Comparison of ENCODE assay signal across 1 cellular context in the genomic region with DNA sequence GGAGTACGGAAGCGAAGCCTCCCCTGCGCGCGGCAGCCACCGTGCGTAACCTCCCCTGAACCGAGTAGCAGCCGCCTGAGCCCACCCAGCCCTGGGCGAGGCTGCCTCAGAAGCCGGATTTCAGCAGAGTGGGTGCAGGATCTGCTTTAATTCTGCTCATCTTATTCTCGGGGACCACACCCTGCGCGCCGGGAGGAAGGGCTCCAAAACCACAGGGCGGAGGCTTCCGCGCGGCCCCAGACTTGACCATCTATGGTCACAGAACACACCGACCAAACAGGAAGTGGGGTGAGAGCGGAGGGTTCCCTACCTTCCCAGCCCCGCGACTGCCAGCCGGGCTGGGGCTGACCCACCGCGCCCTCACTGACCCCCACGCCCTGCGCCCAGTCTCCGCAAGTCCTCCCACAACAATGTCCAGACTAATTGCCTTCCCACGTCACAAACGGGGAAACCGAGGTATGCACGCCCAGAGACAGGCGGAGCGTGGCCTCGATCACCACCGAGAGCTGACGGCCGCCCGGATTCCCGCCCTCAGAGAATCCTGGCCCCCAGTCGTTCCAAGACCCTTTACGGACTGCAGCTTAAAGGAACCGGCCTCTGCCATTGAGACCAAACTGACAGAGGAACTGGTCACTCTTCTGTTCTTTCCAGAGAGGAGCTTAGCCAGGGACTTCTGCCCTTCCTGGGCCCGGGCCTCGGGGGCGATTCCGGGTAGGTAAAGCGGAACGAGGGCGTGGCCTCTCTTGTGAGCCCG.
TF ChIP-seq lines count a peak whose summit lies in the region.

No MANE protein-coding gene starts in this region.

TF ChIP-seq in HepG2, 621 proteins besides CTCF, POLR2A, EP300 and RAD21 (continued from another document and continues in another):
- TF ChIP-seq, protein P1, sequence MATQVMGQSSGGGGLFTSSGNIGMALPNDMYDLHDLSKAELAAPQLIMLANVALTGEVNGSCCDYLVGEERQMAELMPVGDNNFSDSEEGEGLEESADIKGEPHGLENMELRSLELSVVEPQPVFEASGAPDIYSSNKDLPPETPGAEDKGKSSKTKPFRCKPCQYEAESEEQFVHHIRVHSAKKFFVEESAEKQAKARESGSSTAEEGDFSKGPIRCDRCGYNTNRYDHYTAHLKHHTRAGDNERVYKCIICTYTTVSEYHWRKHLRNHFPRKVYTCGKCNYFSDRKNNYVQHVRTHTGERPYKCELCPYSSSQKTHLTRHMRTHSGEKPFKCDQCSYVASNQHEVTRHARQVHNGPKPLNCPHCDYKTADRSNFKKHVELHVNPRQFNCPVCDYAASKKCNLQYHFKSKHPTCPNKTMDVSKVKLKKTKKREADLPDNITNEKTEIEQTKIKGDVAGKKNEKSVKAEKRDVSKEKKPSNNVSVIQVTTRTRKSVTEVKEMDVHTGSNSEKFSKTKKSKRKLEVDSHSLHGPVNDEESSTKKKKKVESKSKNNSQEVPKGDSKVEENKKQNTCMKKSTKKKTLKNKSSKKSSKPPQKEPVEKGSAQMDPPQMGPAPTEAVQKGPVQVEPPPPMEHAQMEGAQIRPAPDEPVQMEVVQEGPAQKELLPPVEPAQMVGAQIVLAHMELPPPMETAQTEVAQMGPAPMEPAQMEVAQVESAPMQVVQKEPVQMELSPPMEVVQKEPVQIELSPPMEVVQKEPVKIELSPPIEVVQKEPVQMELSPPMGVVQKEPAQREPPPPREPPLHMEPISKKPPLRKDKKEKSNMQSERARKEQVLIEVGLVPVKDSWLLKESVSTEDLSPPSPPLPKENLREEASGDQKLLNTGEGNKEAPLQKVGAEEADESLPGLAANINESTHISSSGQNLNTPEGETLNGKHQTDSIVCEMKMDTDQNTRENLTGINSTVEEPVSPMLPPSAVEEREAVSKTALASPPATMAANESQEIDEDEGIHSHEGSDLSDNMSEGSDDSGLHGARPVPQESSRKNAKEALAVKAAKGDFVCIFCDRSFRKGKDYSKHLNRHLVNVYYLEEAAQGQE (IDR thresholded peaks at IDR 0.05; ENCODE audit: borderline replicate concordance in 1 of 2, low read depth in 1 of 2, low read length in 2 of 2): no peak
- TF ChIP-seq NR3C1 (CRISPR knock-in tag; IDR thresholded peaks at IDR 0.05): no peak
- no peak for TF ChIP-seq ISX (CRISPR knock-in tag; conservative IDR thresholded peaks at IDR 0.05)
- TF ChIP-seq, protein P2, sequence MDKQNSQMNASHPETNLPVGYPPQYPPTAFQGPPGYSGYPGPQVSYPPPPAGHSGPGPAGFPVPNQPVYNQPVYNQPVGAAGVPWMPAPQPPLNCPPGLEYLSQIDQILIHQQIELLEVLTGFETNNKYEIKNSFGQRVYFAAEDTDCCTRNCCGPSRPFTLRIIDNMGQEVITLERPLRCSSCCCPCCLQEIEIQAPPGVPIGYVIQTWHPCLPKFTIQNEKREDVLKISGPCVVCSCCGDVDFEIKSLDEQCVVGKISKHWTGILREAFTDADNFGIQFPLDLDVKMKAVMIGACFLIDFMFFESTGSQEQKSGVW (CRISPR knock-in tag; IDR thresholded peaks at IDR 0.05; ENCODE audit: borderline replicate concordance): no peak
- TF ChIP-seq ZNF816 (CRISPR knock-in tag; IDR thresholded peaks at IDR 0.05; ENCODE audit: borderline replicate concordance): peak; percentile 94
- TF ChIP-seq, protein P3, sequence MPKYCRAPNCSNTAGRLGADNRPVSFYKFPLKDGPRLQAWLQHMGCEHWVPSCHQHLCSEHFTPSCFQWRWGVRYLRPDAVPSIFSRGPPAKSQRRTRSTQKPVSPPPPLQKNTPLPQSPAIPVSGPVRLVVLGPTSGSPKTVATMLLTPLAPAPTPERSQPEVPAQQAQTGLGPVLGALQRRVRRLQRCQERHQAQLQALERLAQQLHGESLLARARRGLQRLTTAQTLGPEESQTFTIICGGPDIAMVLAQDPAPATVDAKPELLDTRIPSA (CRISPR knock-in tag; IDR thresholded peaks at IDR 0.05; ENCODE audit: borderline replicate concordance): no peak
- TF ChIP-seq ZNF737 (CRISPR knock-in tag; IDR thresholded peaks at IDR 0.05; ENCODE audit: borderline replicate concordance): no peak
- no peak for TF ChIP-seq RFX5 (IDR thresholded peaks at IDR 0.05; ENCODE audit: low read depth, low read length)
- TF ChIP-seq, protein P4, sequence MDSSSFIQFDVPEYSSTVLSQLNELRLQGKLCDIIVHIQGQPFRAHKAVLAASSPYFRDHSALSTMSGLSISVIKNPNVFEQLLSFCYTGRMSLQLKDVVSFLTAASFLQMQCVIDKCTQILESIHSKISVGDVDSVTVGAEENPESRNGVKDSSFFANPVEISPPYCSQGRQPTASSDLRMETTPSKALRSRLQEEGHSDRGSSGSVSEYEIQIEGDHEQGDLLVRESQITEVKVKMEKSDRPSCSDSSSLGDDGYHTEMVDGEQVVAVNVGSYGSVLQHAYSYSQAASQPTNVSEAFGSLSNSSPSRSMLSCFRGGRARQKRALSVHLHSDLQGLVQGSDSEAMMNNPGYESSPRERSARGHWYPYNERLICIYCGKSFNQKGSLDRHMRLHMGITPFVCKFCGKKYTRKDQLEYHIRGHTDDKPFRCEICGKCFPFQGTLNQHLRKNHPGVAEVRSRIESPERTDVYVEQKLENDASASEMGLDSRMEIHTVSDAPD (CRISPR knock-in tag; IDR thresholded peaks at IDR 0.05): 0 out of 2 replicates have a peak, but pooled peaks have one; percentile 55
- 0 out of 2 replicates have a peak, but pooled peaks have one; percentile 25 for TF ChIP-seq CREM (IDR thresholded peaks at IDR 0.05)
- no peak for TF ChIP-seq CREM (CRISPR knock-in tag; IDR thresholded peaks at IDR 0.05)
- TF ChIP-seq, protein P5, sequence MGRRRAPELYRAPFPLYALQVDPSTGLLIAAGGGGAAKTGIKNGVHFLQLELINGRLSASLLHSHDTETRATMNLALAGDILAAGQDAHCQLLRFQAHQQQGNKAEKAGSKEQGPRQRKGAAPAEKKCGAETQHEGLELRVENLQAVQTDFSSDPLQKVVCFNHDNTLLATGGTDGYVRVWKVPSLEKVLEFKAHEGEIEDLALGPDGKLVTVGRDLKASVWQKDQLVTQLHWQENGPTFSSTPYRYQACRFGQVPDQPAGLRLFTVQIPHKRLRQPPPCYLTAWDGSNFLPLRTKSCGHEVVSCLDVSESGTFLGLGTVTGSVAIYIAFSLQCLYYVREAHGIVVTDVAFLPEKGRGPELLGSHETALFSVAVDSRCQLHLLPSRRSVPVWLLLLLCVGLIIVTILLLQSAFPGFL (CRISPR knock-in tag; IDR thresholded peaks at IDR 0.05): no peak
- TF ChIP-seq SNRNP70 (IDR thresholded peaks at IDR 0.05; ENCODE audit: low read depth, low read length): no peak
- no peak for TF ChIP-seq GTF2F1 (IDR thresholded peaks at IDR 0.05; ENCODE audit: low read length)
- TF ChIP-seq HNF4A (CRISPR knock-in tag; IDR thresholded peaks at IDR 0.05): no peak
- TF ChIP-seq, protein P6, sequence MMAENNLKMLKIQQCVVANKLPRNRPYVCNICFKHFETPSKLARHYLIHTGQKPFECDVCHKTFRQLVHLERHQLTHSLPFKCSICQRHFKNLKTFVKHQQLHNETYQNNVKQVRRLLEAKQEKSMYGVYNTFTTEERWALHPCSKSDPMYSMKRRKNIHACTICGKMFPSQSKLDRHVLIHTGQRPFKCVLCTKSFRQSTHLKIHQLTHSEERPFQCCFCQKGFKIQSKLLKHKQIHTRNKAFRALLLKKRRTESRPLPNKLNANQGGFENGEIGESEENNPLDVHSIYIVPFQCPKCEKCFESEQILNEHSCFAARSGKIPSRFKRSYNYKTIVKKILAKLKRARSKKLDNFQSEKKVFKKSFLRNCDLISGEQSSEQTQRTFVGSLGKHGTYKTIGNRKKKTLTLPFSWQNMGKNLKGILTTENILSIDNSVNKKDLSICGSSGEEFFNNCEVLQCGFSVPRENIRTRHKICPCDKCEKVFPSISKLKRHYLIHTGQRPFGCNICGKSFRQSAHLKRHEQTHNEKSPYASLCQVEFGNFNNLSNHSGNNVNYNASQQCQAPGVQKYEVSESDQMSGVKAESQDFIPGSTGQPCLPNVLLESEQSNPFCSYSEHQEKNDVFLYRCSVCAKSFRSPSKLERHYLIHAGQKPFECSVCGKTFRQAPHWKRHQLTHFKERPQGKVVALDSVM (CRISPR knock-in tag; IDR thresholded peaks at IDR 0.05): peak; percentile 35; the same call in 1 of the 2 replicates
- peak; percentile 17; the same call in 1 of the 2 replicates for TF ChIP-seq BRD4 (CRISPR knock-in tag; IDR thresholded peaks at IDR 0.05)
- TF ChIP-seq, protein P7, sequence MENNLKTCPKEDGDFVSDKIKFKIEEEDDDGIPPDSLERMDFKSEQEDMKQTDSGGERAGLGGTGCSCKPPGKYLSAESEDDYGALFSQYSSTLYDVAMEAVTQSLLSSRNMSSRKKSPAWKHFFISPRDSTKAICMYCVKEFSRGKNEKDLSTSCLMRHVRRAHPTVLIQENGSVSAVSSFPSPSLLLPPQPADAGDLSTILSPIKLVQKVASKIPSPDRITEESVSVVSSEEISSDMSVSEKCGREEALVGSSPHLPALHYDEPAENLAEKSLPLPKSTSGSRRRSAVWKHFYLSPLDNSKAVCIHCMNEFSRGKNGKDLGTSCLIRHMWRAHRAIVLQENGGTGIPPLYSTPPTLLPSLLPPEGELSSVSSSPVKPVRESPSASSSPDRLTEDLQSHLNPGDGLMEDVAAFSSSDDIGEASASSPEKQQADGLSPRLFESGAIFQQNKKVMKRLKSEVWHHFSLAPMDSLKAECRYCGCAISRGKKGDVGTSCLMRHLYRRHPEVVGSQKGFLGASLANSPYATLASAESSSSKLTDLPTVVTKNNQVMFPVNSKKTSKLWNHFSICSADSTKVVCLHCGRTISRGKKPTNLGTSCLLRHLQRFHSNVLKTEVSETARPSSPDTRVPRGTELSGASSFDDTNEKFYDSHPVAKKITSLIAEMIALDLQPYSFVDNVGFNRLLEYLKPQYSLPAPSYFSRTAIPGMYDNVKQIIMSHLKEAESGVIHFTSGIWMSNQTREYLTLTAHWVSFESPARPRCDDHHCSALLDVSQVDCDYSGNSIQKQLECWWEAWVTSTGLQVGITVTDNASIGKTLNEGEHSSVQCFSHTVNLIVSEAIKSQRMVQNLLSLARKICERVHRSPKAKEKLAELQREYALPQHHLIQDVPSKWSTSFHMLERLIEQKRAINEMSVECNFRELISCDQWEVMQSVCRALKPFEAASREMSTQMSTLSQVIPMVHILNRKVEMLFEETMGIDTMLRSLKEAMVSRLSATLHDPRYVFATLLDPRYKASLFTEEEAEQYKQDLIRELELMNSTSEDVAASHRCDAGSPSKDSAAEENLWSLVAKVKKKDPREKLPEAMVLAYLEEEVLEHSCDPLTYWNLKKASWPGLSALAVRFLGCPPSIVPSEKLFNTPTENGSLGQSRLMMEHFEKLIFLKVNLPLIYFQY (CRISPR knock-in tag; IDR thresholded peaks at IDR 0.05; ENCODE audit: borderline replicate concordance): no peak; the same call in 1 of the 2 replicates
- peak; percentile 9; the same call in 1 of the 2 replicates for TF ChIP-seq RXRB (CRISPR knock-in tag; IDR thresholded peaks at IDR 0.05; ENCODE audit: borderline replicate concordance)
- TF ChIP-seq RAD51 (IDR thresholded peaks at IDR 0.05; ENCODE audit: borderline replicate concordance): no peak
- TF ChIP-seq ZNF773 (CRISPR knock-in tag; IDR thresholded peaks at IDR 0.05; ENCODE audit: borderline replicate concordance): 0 out of 2 replicates have a peak, but pooled peaks have one; percentile 60
- no peak for TF ChIP-seq ZNF10 (CRISPR knock-in tag; IDR thresholded peaks at IDR 0.05; ENCODE audit: borderline replicate concordance, low read depth)
- TF ChIP-seq ZNF879 (CRISPR knock-in tag; IDR thresholded peaks at IDR 0.05): no peak; the same call in 1 of the 2 replicates
- TF ChIP-seq, protein P8, sequence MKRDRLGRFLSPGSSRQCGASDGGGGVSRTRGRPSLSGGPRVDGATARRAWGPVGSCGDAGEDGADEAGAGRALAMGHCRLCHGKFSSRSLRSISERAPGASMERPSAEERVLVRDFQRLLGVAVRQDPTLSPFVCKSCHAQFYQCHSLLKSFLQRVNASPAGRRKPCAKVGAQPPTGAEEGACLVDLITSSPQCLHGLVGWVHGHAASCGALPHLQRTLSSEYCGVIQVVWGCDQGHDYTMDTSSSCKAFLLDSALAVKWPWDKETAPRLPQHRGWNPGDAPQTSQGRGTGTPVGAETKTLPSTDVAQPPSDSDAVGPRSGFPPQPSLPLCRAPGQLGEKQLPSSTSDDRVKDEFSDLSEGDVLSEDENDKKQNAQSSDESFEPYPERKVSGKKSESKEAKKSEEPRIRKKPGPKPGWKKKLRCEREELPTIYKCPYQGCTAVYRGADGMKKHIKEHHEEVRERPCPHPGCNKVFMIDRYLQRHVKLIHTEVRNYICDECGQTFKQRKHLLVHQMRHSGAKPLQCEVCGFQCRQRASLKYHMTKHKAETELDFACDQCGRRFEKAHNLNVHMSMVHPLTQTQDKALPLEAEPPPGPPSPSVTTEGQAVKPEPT (CRISPR knock-in tag; IDR thresholded peaks at IDR 0.05; ENCODE audit: low read depth): 0 out of 2 replicates have a peak, but pooled peaks have one; percentile 47
- TF ChIP-seq, protein P9, sequence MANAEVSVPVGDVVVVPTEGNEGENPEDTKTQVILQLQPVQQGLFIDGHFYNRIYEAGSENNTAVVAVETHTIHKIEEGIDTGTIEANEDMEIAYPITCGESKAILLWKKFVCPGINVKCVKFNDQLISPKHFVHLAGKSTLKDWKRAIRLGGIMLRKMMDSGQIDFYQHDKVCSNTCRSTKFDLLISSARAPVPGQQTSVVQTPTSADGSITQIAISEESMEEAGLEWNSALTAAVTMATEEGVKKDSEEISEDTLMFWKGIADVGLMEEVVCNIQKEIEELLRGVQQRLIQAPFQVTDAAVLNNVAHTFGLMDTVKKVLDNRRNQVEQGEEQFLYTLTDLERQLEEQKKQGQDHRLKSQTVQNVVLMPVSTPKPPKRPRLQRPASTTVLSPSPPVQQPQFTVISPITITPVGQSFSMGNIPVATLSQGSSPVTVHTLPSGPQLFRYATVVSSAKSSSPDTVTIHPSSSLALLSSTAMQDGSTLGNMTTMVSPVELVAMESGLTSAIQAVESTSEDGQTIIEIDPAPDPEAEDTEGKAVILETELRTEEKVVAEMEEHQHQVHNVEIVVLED (CRISPR knock-in tag; IDR thresholded peaks at IDR 0.05; ENCODE audit: borderline replicate concordance): no peak
- no peak for TF ChIP-seq EEA1 (CRISPR knock-in tag; IDR thresholded peaks at IDR 0.05; ENCODE audit: borderline replicate concordance)
- no peak for TF ChIP-seq ZNF672 (CRISPR knock-in tag; IDR thresholded peaks at IDR 0.05)
- no peak for TF ChIP-seq NFYC (CRISPR knock-in tag; IDR thresholded peaks at IDR 0.05)
- TF ChIP-seq HMG20A (CRISPR knock-in tag; IDR thresholded peaks at IDR 0.05; ENCODE audit: borderline replicate concordance): no peak
- TF ChIP-seq ZNF724P (CRISPR knock-in tag; IDR thresholded peaks at IDR 0.05; ENCODE audit: borderline replicate concordance): no peak
- no peak for TF ChIP-seq NCOR1 (IDR thresholded peaks at IDR 0.05; ENCODE audit: borderline replicate concordance, low read length)
- peak; percentile 50; the same call in 1 of the 2 replicates for TF ChIP-seq ZNF558 (CRISPR knock-in tag; IDR thresholded peaks at IDR 0.05; ENCODE audit: borderline replicate concordance)
